ENCODE assay signal across 20 cellular contexts in genomic region chr19:3313199-3313575, GRCh38. TPM values are rescaled to one million over a fixed set of nuclear protein-coding genes. Genes with fewer than 3 reads are reported as not detected.
DNase-seq lines count a peak whose midpoint lies in the region; ATAC-seq, FAIRE-seq and TF ChIP-seq lines count a peak whose summit lies in the region.
"Had no signal": no experiment of that assay in that cellular context is flagged by ENCODE, and none has a peak within 500 bp of the region (broad histone marks: within the 10 kb centered on the region; RNA-seq: fewer than 3 reads in every experiment).

No MANE protein-coding gene starts in this region.

- no peaks in the 10 kb centered on the region for H3K9me2 ChIP-seq in SK-N-SH

- intact Hi-C loops in kidney (cut with DNase I): no loop called here

- H3K27ac ChIP-seq in SK-N-SH (ENCODE audit: low read depth in 2 of 2, low read length in 1 of 2): no peak overlapping the region
- no peak overlapping the region for H3K27ac ChIP-seq in kidney (ENCODE audit: low read depth in 2 of 2, low read length in 2 of 2)
- H3K27ac ChIP-seq: 22Rv1 had no signal

- no peak for TF ChIP-seq EP300 in SK-N-SH (IDR thresholded peaks at IDR 0.05; ENCODE audit: borderline replicate concordance in 1 of 2, low read depth in 1 of 2, low read length in 1 of 2)

- TF ChIP-seq CTCF in SK-N-SH (IDR thresholded peaks at IDR 0.05) (no peak), GM20000 (IDR thresholded peaks at IDR 0.05; ENCODE audit: extremely low read depth, missing control alignments) (no peak), kidney (IDR thresholded peaks at IDR 0.05; ENCODE audit: borderline replicate concordance, extremely low read depth, insufficient read depth) (no peak)

- WGBS in SK-N-SH (ENCODE audit: low lambda C conversion rate): 47% methylated on average over 3 of the region's 13 CpGs

- H2AFZ ChIP-seq in SK-N-SH (ENCODE audit: low read depth): no peak overlapping the region
- H2AFZ ChIP-seq: GM23338 had no signal

- no peak for TF ChIP-seq RAD21 in SK-N-SH (IDR thresholded peaks at IDR 0.05; ENCODE audit: low read length)

- H3K9ac ChIP-seq in SK-N-SH: no peak overlapping the region
- H3K9ac ChIP-seq in kidney (ENCODE audit: low read length in 2 of 2): no peak overlapping the region

- FAIRE-seq in kidney (lab: Jason Lieb, UNC): no peak
- FAIRE-seq: A204.1, GM12891 had no signal

- H3K4me3 ChIP-seq in SK-N-SH (ENCODE audit: low read depth in 2 of 2, low read length in 1 of 2) (no peak overlapping the region), kidney (ENCODE audit: low read length in 2 of 2) (no peak overlapping the region)
- H3K4me3 ChIP-seq: GM23338 had no signal

- H3K79me2 ChIP-seq in SK-N-SH (ENCODE audit: insufficient read depth): no peaks in the 10 kb centered on the region

- CTCF ChIA-PET in SK-N-SH (lab: Yijun Ruan, JAX): interaction anchor here (0.5 to 2.2 kb wide), 3 partner anchors 8 to 160 kb away, joined by 3 to 12 read pairs (median 8); no protein-coding TSS in a partner anchor

- H3K36me3 ChIP-seq in SK-N-SH (replicated peaks in 1 of 2; ENCODE audit: control insufficient read depth in 1 of 2, insufficient read depth in 2 of 2, low read length in 1 of 2) (no peaks in the 10 kb centered on the region), kidney (ENCODE audit: control insufficient read depth in 1 of 2, insufficient read depth in 2 of 2, low read length in 2 of 2) (no peaks in the 10 kb centered on the region)

- POLR2A ChIA-PET in SK-N-SH (lab: Yijun Ruan, JAX): interaction anchor here (0.7 kb wide), 1 partner anchor 13 kb away, joined by 5 read pairs; no protein-coding TSS in a partner anchor

- no peak overlapping the region for H3K4me2 ChIP-seq in SK-N-SH
- H3K4me2 ChIP-seq: GM23338 had no signal

- H3K27me3 ChIP-seq in SK-N-SH (ENCODE audit: insufficient read depth): peaks cover 11% of the 10 kb centered on the region; the same call in 1 of the 2 replicates

- no peaks in the 10 kb centered on the region for H3K9me3 ChIP-seq in SK-N-SH
- H3K9me3 ChIP-seq in kidney (ENCODE audit: control insufficient read depth in 1 of 2, low read length in 2 of 2): no peaks in the 10 kb centered on the region

- 0 out of 2 replicates have a peak, but pooled peaks cover 3% of the 10 kb centered on the region for H4K20me1 ChIP-seq in SK-N-SH (ENCODE audit: insufficient read depth)

- H3K4me1 ChIP-seq in SK-N-SH (ENCODE audit: control insufficient read depth in 1 of 2, insufficient read depth in 2 of 2, low read depth in 1 of 2, low read length in 1 of 2) (no peaks in the 10 kb centered on the region), kidney (ENCODE audit: control insufficient read depth in 1 of 2, insufficient read depth in 1 of 2, low read depth in 1 of 2, low read length in 2 of 2) (no peaks in the 10 kb centered on the region)

- no peak for ATAC-seq in SK-N-SH treated with all-trans-retinoic acid at 6 μM for 48 hours
- ATAC-seq: GM23338, HCT116 had no signal

- DNase-seq in SK-N-SH (peak; percentile 27), GM20000 (ENCODE audit: low spot score) (peak; percentile 26), kidney (peak; percentile 37), RKO (ENCODE audit: low spot score) (no peak), NCI-H1694 treated with DMSO at 0.1 percent for 48 hours (lab: John Stamatoyannopoulos, UW) (no peak), AG20443 (ENCODE audit: low spot score) (no peak)
- DNase-seq: C1 segment of cervical spinal cord; Calu3; CD4-positive, alpha-beta memory T cell; COR-L47; DMS53; DMS79 treated with DMSO at 0.1 percent for 48 hours; GF-D8; H9 had no signal

- peaks cover 4% of the 10 kb centered on the region for H3F3A ChIP-seq in SK-N-SH (replicated peaks; ENCODE audit: insufficient read depth)

TF ChIP-seq in SK-N-SH, 30 proteins besides CTCF, POLR2A, EP300 and RAD21 (continues in another document):
- TF ChIP-seq TEAD4 (IDR thresholded peaks at IDR 0.05; ENCODE audit: borderline replicate concordance, insufficient read depth): no peak
- no peak for TF ChIP-seq IRF3 (IDR thresholded peaks at IDR 0.05; ENCODE audit: low read depth, low read length)
- no peak for TF ChIP-seq POLR2AphosphoS5 (IDR thresholded peaks at IDR 0.05; ENCODE audit: low read depth, low read length)
- no peak for TF ChIP-seq CHD2 (IDR thresholded peaks at IDR 0.05; ENCODE audit: low read length, partially characterized antibody)
- no peak for TF ChIP-seq USF2 (IDR thresholded peaks at IDR 0.05; ENCODE audit: borderline replicate concordance, low read depth, low read length)
- TF ChIP-seq TAF1 (IDR thresholded peaks at IDR 0.05; ENCODE audit: borderline replicate concordance, low read depth, low read length): no peak
- no peak for TF ChIP-seq MAX (IDR thresholded peaks at IDR 0.05; ENCODE audit: low read depth)
- TF ChIP-seq JUND (IDR thresholded peaks at IDR 0.05): no peak

TF ChIP-seq in SK-N-SH treated with all-trans-retinoic acid at 6 μM for 48 hours, 23 proteins besides CTCF, POLR2A, EP300 and RAD21:
- TF ChIP-seq POU6F1 (CRISPR knock-in tag; IDR thresholded peaks at IDR 0.05; ENCODE audit: borderline replicate concordance, low read depth): no peak
TF ChIP-seq in SK-N-SH treated with all-trans-retinoic acid at 6 μM for 48 hours: peak in this region for 0.

RNA-seq across cellular contexts. Expression of gene NFIC, which starts 53.2 kb away (rescaled TPM):
- 2.6 and 7.2 TPM in 2 replicates for polyA plus RNA-seq in SK-N-SH (2012; rRNA removed)
- polyA plus RNA-seq in SK-N-SH (2012; cell fraction: cytosol; rRNA removed): 5.7 and 8.1 TPM in 2 replicates
- polyA plus RNA-seq in SK-N-SH (2012; cell fraction: nucleus; rRNA removed): 13.4 and 14.9 TPM in 2 replicates
- 173 TPM for total RNA-seq in kidney
- polyA plus RNA-seq in kidney (ENCODE audit: insufficient read depth, low read depth, low replicate concordance): 20.3 TPM

Comparison
In these comparisons a context has a peak if more than half of its experiments do, and no peak if none do; other contexts are left out.
1. DNase-seq: peak in SK-N-SH (single experiment), GM20000 (single experiment) and kidney (single experiment); none in RKO (single experiment), NCI-H1694 treated with DMSO at 0.1 percent for 48 hours (single experiment) and AG20443 (single experiment).